9 cellular contexts compared by ENCODE assay signal in the genomic region with DNA sequence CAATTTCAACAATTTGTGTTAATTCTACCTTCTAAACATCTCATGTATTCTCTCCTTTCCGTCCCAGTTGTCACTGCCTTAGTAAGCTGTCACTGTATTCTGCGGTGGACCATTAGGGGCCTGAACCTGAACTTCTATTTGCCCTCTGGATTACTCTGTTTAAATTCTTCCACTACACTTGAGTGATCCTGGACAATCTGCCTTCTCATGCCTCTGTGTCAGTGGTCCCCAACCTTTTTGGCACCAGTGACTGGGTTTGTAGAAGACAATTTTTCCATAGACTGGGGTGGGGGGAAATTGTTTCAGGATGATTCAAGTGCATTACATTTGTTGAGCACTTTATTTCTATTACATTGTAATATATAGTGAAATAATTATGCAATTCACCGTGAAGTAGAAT.
"Had no signal": no experiment of that assay in that cellular context is flagged by ENCODE, and none has a peak within 500 bp of the region (broad histone marks: within the 10 kb centered on the region; RNA-seq: fewer than 3 reads in every experiment).

No MANE protein-coding gene starts in this region.

- H3K9me3 ChIP-seq: HAP-1 had no signal

- H3K4me3 Mint-ChIP-seq: GM23338, H9, HFFc6 had no signal

- H3K4me1 ChIP-seq: HAP-1 had no signal

- H3K9me3 Mint-ChIP-seq: GM23338, H9, HFFc6 had no signal

- H3K36me3 ChIP-seq: HAP-1 had no signal

- H3K27ac ChIP-seq: GM23248 had no signal

- H3K4me1 Mint-ChIP-seq: GM23338, H9 had no signal

- H3K4me3 ChIP-seq: GM23248, GM23338, HAP-1 had no signal

- DNase-seq: GM23248, GOT3, H7, H9, HCEC 1CT, HFFc6 had no signal

- ATAC-seq: GM23338, HCT116 had no signal

- H3K27ac Mint-ChIP-seq: GM23338, HFFc6 had no signal
